1 cellular context compared by ENCODE assay signal in the genomic region with DNA sequence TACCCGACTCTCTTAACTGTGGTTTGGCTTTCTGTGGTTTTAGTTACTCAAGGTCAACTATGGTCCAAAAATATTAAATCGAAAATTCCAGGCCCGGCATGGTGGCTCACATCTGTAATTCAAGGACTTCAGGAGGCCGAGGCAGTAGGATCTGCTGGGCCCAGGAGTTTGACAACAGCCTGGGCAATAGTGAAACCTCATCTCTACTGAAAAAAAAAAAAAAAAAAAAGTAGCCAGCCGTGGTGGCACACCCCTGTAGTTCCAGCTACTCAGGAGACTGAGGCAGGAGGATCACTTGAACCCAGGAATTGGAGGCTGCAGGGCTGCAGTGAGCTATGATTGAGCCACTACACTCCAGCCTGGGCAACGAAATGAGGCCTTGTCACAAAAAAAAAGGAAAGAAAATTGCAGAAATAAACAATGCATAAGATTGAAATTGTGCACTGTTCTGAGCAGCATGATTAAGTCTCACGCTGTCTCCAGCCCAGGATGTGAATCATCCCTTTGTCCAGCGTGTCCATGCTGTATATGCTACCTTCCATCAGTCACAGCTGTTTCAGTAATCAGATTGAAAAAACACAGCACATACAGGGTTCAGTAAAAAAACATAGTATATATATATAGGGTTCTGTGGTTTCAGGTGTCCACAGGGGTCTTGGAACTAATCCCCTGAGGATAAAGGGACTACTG.
TF ChIP-seq lines count a peak whose summit lies in the region.

No MANE protein-coding gene starts in this region.

TF ChIP-seq in IMR-90, 13 proteins besides CTCF, POLR2A, EP300 and RAD21:
- TF ChIP-seq RCOR1 (IDR thresholded peaks at IDR 0.05; ENCODE audit: insufficient replicate concordance, low read length) (no peak), MXI1 (IDR thresholded peaks at IDR 0.05; ENCODE audit: borderline replicate concordance, low read depth, low read length) (0 out of 2 replicates have a peak, but pooled peaks have one; percentile 33), FOS (IDR thresholded peaks at IDR 0.05; ENCODE audit: low read depth, low read length) (peak; percentile 54), NFE2L2 (IDR thresholded peaks at IDR 0.05; ENCODE audit: low read depth, low read length) (no peak), SMC3 (IDR thresholded peaks at IDR 0.05; ENCODE audit: low read depth, low read length) (no peak), BHLHE40 (IDR thresholded peaks at IDR 0.05; ENCODE audit: low read depth, low read length) (no peak), CEBPB (IDR thresholded peaks at IDR 0.05; ENCODE audit: low read depth, low read length) (no peak), MAFK (IDR thresholded peaks at IDR 0.05; ENCODE audit: low read depth, low read length) (no peak), RFX5 (IDR thresholded peaks at IDR 0.05; ENCODE audit: low read depth, low read length) (no peak)
- TF ChIP-seq, protein P1, sequence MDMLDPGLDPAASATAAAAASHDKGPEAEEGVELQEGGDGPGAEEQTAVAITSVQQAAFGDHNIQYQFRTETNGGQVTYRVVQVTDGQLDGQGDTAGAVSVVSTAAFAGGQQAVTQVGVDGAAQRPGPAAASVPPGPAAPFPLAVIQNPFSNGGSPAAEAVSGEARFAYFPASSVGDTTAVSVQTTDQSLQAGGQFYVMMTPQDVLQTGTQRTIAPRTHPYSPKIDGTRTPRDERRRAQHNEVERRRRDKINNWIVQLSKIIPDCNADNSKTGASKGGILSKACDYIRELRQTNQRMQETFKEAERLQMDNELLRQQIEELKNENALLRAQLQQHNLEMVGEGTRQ (IDR thresholded peaks at IDR 0.05; ENCODE audit: low read depth, low read length) = no peak
TF ChIP-seq in IMR-90: peak in this region for 2.
